In the genomic region with DNA sequence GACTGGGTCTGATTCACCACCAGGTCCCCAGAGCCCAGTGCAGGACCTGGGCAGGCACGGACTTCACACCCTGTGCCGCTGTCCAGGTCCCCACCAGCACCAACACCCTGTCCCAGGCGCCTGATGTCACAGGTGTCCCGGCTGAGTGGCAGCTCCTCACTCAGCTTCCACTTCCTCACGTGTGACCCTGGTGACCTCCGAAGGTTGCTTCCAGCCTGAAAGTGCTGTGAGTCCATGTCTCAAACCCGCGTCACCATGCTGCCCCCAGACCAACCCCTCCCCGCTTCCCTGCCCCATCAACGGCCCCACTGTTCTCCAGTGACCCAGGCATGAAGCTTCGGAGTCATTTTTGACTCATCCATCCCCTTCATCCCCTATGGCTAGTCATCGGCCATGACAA, we compare ENCODE assay signal across 1 cellular context.
A peak's percentile ranks its signal among the peaks of the same experiment; 100 is the strongest.
TF ChIP-seq lines count a peak whose summit lies in the region.

No MANE protein-coding gene starts in this region.

TF ChIP-seq in HepG2, 621 proteins besides CTCF, POLR2A, EP300 and RAD21:
- TF ChIP-seq ZNF280B (CRISPR knock-in tag; IDR thresholded peaks at IDR 0.05; ENCODE audit: borderline replicate concordance): no peak
- peak; percentile 40; the same call in 1 of the 2 replicates for TF ChIP-seq BHLHE40 (IDR thresholded peaks at IDR 0.05; ENCODE audit: low read length)
- TF ChIP-seq, protein P1, sequence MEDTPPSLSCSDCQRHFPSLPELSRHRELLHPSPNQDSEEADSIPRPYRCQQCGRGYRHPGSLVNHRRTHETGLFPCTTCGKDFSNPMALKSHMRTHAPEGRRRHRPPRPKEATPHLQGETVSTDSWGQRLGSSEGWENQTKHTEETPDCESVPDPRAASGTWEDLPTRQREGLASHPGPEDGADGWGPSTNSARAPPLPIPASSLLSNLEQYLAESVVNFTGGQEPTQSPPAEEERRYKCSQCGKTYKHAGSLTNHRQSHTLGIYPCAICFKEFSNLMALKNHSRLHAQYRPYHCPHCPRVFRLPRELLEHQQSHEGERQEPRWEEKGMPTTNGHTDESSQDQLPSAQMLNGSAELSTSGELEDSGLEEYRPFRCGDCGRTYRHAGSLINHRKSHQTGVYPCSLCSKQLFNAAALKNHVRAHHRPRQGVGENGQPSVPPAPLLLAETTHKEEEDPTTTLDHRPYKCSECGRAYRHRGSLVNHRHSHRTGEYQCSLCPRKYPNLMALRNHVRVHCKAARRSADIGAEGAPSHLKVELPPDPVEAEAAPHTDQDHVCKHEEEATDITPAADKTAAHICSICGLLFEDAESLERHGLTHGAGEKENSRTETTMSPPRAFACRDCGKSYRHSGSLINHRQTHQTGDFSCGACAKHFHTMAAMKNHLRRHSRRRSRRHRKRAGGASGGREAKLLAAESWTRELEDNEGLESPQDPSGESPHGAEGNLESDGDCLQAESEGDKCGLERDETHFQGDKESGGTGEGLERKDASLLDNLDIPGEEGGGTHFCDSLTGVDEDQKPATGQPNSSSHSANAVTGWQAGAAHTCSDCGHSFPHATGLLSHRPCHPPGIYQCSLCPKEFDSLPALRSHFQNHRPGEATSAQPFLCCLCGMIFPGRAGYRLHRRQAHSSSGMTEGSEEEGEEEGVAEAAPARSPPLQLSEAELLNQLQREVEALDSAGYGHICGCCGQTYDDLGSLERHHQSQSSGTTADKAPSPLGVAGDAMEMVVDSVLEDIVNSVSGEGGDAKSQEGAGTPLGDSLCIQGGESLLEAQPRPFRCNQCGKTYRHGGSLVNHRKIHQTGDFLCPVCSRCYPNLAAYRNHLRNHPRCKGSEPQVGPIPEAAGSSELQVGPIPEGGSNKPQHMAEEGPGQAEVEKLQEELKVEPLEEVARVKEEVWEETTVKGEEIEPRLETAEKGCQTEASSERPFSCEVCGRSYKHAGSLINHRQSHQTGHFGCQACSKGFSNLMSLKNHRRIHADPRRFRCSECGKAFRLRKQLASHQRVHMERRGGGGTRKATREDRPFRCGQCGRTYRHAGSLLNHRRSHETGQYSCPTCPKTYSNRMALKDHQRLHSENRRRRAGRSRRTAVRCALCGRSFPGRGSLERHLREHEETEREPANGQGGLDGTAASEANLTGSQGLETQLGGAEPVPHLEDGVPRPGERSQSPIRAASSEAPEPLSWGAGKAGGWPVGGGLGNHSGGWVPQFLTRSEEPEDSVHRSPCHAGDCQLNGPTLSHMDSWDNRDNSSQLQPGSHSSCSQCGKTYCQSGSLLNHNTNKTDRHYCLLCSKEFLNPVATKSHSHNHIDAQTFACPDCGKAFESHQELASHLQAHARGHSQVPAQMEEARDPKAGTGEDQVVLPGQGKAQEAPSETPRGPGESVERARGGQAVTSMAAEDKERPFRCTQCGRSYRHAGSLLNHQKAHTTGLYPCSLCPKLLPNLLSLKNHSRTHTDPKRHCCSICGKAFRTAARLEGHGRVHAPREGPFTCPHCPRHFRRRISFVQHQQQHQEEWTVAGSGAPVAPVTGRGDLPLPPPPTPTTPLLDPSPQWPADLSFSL (CRISPR knock-in tag; IDR thresholded peaks at IDR 0.05): no peak
